ENCODE assay signal across 9 cellular contexts in the genomic region with DNA sequence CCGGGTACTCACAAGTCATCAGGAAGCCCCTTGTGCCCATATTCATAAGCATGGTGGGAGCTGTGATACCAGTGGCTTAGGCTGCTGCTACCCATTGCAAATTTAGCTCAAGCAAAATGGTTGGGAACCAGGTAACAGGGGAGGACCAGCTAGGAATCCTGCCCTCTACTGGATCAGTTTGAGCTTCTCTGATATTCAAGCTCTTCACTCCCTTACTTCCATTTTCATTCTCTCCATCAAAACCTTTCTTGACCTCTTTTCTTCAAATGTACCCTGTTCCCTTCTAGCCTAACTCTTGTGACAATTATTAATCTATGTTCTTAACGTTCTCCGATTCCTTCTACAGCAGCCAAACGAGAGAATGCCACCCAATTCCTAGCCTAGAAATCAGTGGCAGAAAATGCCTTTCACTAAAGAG. TPM values are rescaled to one million over a fixed set of nuclear protein-coding genes. Genes with fewer than 3 reads are reported as not detected.
DNase-seq lines count a peak whose midpoint lies in the region; ATAC-seq lines count a peak whose summit lies in the region.
"Had no signal": no experiment of that assay in that cellular context is flagged by ENCODE, and none has a peak within 500 bp of the region (broad histone marks: within the 10 kb centered on the region; RNA-seq: fewer than 3 reads in every experiment).

No MANE protein-coding gene starts in this region.

- H3K27ac Mint-ChIP-seq in activated CD4-positive, alpha-beta memory T cell treated with anti-CD3 and anti-CD28 coated beads for 36 hours, result peak overlapping the region; percentile 40

- H3K4me3 Mint-ChIP-seq in activated CD4-positive, alpha-beta memory T cell treated with anti-CD3 and anti-CD28 coated beads for 36 hours, result no peak overlapping the region

- no peak overlapping the region for H3K27ac ChIP-seq in substantia nigra (ENCODE audit: low read depth, low read length, poor library complexity, severe bottlenecking)
- H3K27ac ChIP-seq: lower lobe of right lung had no signal

- peaks cover 47% of the 10 kb centered on the region for H3K36me3 Mint-ChIP-seq in activated CD4-positive, alpha-beta memory T cell treated with anti-CD3 and anti-CD28 coated beads for 36 hours

- no peaks in the 10 kb centered on the region for H3K27me3 Mint-ChIP-seq in activated CD4-positive, alpha-beta memory T cell treated with anti-CD3 and anti-CD28 coated beads for 36 hours

- DNase-seq in AG08395 (ENCODE audit: low spot score) (peak; percentile 45), GM03348 (ENCODE audit: low spot score) (peak; percentile 38), NCI-H1105 (lab: John Stamatoyannopoulos, UW) (peak; percentile 19), left ventricle myocardium superior (no peak), NCI-H2107 treated with DMSO at 0.1 percent for 48 hours (lab: John Stamatoyannopoulos, UW; ENCODE audit: unreplicated experiment) (no peak), substantia nigra (lab: John Stamatoyannopoulos, UW) (no peak), globus pallidus (ENCODE audit: low spot score) (no peak)
- DNase-seq in activated CD4-positive, alpha-beta memory T cell treated with anti-CD3 and anti-CD28 coated beads for 36 hours, result peak; percentile 25
- DNase-seq: lower lobe of right lung had no signal

- ATAC-seq in left ventricle myocardium superior, result peak; percentile 62

- no peaks in the 10 kb centered on the region for H3K9me3 Mint-ChIP-seq in activated CD4-positive, alpha-beta memory T cell treated with anti-CD3 and anti-CD28 coated beads for 36 hours

- peaks cover 20% of the 10 kb centered on the region for H3K4me1 Mint-ChIP-seq in activated CD4-positive, alpha-beta memory T cell treated with anti-CD3 and anti-CD28 coated beads for 36 hours (ENCODE audit: low read depth)

- CTCF ChIA-PET in activated CD4-positive, alpha-beta memory T cell treated with anti-CD3 and anti-CD28 coated beads for 36 hours (lab: Charles Lee), result interaction anchor here (0.6 to 2.4 kb wide), 17 partner anchors 9 to 287 kb away, joined by 3 to 30 read pairs (median 3); a partner anchor contains a TSS

- intact Hi-C loops in activated CD4-positive, alpha-beta memory T cell treated with anti-CD3 and anti-CD28 coated beads for 36 hours (cut with micrococcal nuclease), result loop anchor here (2.0 kb wide), 1 partner anchor 86 kb away; a partner anchor contains a TSS
- intact Hi-C loops in left ventricle myocardium superior (cut with micrococcal nuclease), result no loop called here

- POLR2A ChIA-PET in activated CD4-positive, alpha-beta memory T cell treated with anti-CD3 and anti-CD28 coated beads for 36 hours (lab: Charles Lee), result interaction anchor here (1.0 to 2.0 kb wide), 2 partner anchors 9 to 86 kb away, joined by 4 to 7 read pairs; a partner anchor contains a TSS

RNA-seq across cellular contexts. Expression of a gene that starts 9.7 kb away (rescaled TPM):
- 10 to 100 TPM; 88.0 to 94.9 TPM for total RNA-seq in activated CD4-positive, alpha-beta memory T cell treated with anti-CD3 and anti-CD28 coated beads for 36 hours
- 50.2 TPM for total RNA-seq in left ventricle myocardium superior

RNA-seq across cellular contexts. Expression of a gene that starts 50.5 kb away (rescaled TPM):
- total RNA-seq in activated CD4-positive, alpha-beta memory T cell treated with anti-CD3 and anti-CD28 coated beads for 36 hours, result 10 to 100 TPM in 1 of 2 experiments, 1 to 10 TPM in 1; 9.9 to 10.4 TPM
- 59.3 TPM for total RNA-seq in left ventricle myocardium superior

Comparison
In these comparisons a context has a peak if more than half of its experiments do, and no peak if none do; other contexts are left out.
1. DNase-seq: peak in AG08395 (single experiment), GM03348 (single experiment), NCI-H1105 (single experiment) and activated CD4-positive, alpha-beta memory T cell treated with anti-CD3 and anti-CD28 coated beads for 36 hours (single experiment); none in left ventricle myocardium superior (single experiment), NCI-H2107 treated with DMSO at 0.1 percent for 48 hours (single experiment), substantia nigra (0 of 49) and globus pallidus (single experiment).